1 cellular context compared by ENCODE assay signal in genomic region chr19:38734176-38734425, GRCh38.
TF ChIP-seq lines count a peak whose summit lies in the region.

No MANE protein-coding gene starts in this region.

TF ChIP-seq in HepG2, 621 proteins besides CTCF, POLR2A, EP300 and RAD21:
- no peak for TF ChIP-seq ZNF143 (CRISPR knock-in tag; IDR thresholded peaks at IDR 0.05)
- TF ChIP-seq AKNA (CRISPR knock-in tag; IDR thresholded peaks at IDR 0.05; ENCODE audit: borderline replicate concordance) = no peak
- no peak for TF ChIP-seq MEIS2 (CRISPR knock-in tag; IDR thresholded peaks at IDR 0.05)
- TF ChIP-seq ZNF253 (CRISPR knock-in tag; IDR thresholded peaks at IDR 0.05; ENCODE audit: borderline replicate concordance) = no peak
